1 cellular context compared by ENCODE assay signal in the genomic region with DNA sequence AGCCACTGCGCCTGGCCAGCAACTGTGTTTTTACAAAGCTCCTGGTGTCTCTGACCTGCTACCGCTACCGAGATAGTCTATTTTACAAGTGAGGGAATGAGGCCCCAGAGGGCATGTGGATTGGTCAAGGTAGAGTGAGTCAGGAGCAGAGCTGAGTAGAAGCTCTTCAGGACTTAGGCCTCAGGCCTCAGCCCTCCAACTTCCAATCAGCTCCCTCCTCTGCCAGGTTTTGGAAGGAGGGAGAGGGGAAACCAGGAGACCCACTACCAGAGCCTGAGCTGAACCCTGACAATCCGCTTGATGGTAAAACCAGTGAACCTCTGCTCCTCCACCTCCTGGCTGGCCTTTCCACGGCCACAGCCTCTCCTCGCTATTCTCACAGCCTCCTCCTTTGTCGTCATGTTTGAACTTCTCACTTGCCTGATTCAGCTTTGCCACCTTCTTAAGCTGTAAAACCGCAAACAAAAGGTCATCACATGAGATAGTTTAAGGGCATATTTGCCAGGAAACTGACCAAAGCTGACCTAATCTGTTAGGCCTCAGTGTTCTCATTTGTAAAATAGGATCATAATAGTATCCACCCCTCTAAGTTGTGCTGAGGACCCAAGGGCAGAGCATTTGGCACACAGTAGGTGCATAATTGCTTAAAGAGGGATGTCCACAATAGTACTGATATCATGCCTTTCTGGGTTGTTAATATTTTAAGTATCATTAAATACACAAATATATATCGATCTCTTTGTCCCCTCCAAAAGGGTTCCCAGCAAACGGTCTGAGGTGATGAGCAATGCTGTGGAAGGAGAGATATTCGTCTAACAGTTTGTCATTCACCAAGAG.
TF ChIP-seq lines count a peak whose summit lies in the region.

No MANE protein-coding gene starts in this region.

TF ChIP-seq in IMR-90, 13 proteins besides CTCF, POLR2A, EP300 and RAD21:
- no peak for TF ChIP-seq USF2 (IDR thresholded peaks at IDR 0.05; ENCODE audit: low read depth, low read length)
TF ChIP-seq in IMR-90: peak in this region for 0.
